ENCODE assay signal across 17 cellular contexts in the genomic region with DNA sequence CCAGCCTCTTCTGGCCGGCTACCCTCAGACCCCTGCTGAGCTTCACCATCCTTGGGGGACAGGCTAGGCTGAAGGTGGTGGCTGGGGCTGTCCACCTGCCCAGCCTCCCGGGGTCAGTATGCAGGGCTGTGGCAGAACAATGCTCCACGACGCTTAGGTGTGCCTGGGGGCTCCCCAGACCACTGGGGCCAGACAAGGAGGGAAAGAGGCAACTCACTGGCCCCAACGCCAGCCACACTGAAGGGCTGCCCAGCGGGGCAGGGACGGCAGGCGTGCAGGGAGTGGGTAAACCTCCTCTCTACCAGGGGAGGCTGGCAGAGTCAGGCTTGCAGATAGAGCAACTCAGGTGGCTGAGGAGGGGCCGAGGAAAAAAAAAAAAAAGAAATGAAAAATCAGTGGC. TPM values are rescaled to one million over a fixed set of nuclear protein-coding genes. Genes with fewer than 3 reads are reported as not detected.
A peak's percentile ranks its signal among the peaks of the same experiment; 100 is the strongest.
DNase-seq lines count a peak whose midpoint lies in the region; ATAC-seq and TF ChIP-seq lines count a peak whose summit lies in the region.
"Had no signal": no experiment of that assay in that cellular context is flagged by ENCODE, and none has a peak within 500 bp of the region (broad histone marks: within the 10 kb centered on the region; RNA-seq: fewer than 3 reads in every experiment).

No MANE protein-coding gene starts in this region.

- CTCF ChIA-PET in A673 (lab: Charles Lee) = no interaction called here
- CTCF ChIA-PET in IMR-90 (lab: Yijun Ruan, JAX) = no interaction called here

- H3K23ac ChIP-seq in IMR-90 (ENCODE audit: low read depth, low read length) = no peak overlapping the region

- H3K9ac ChIP-seq in IMR-90 (ENCODE audit: low read depth, low read length) = no peak overlapping the region
- H3K9ac ChIP-seq: BLaER1 had no signal

- TF ChIP-seq POLR2A in IMR-90 (IDR thresholded peaks at IDR 0.05; ENCODE audit: low read depth, low read length) = no peak

- no peak overlapping the region for H2BK20ac ChIP-seq in IMR-90 (ENCODE audit: low read depth, low read length)

- no peak overlapping the region for H3K18ac ChIP-seq in IMR-90 (ENCODE audit: low read depth, low read length)

- H2AK9ac ChIP-seq in IMR-90 (replicated peaks; ENCODE audit: low read depth, low read length, poor library complexity) = peak overlapping the region; percentile 6

- intact Hi-C loops in A673 (cut with micrococcal nuclease; ENCODE audit: unreplicated experiment) (no loop called here), IMR-90 (cut with micrococcal nuclease) (no loop called here), psoas muscle (cut with DNase I) (no loop called here)

- TF ChIP-seq CTCF in A673 (conservative IDR thresholded peaks at IDR 0.05; ENCODE audit: low read depth, low read length) (no peak), IMR-90 (conservative IDR thresholded peaks at IDR 0.05; ENCODE audit: low read depth, low read length) (no peak), psoas muscle (IDR thresholded peaks at IDR 0.05) (no peak)

- no peak for TF ChIP-seq RAD21 in IMR-90 (IDR thresholded peaks at IDR 0.05; ENCODE audit: low read length)

- peaks cover 52% of the 10 kb centered on the region for H3K36me3 Mint-ChIP-seq in effector memory CD8-positive, alpha-beta T cell (ENCODE audit: insufficient read depth)

- DNase-seq in A673 (ENCODE audit: low spot score) (no peak), IMR-90 (no peak), psoas muscle (peak in 1 of 2 donors; percentile 39), NCI-H1694 (lab: John Stamatoyannopoulos, UW) (no peak), SW 1271 (lab: John Stamatoyannopoulos, UW) (no peak)
- no peak for DNase-seq in effector memory CD8-positive, alpha-beta T cell
- DNase-seq: CD8-positive, alpha-beta memory T cell; DMS79; Karpas-422; NCI-H1436; NCI-H2029 treated with DMSO at 0.1 percent for 48 hours; NCI-H2171; NCI-H526 treated with DMSO at 0.1 percent for 48 hours; SHP77 had no signal

- H3K4ac ChIP-seq in IMR-90 (ENCODE audit: low read depth, low read length) = no peak overlapping the region

- H2BK15ac ChIP-seq in IMR-90 (ENCODE audit: low read depth, low read length) = no peak overlapping the region

- H3K4me3 ChIP-seq in A673 (ENCODE audit: low read depth, low read length, poor library complexity, severe bottlenecking) = no peak overlapping the region
- H3K4me3 ChIP-seq in IMR-90 (ENCODE audit: insufficient read depth, low read depth, low read length) = no peak overlapping the region
- no peak overlapping the region for H3K4me3 ChIP-seq in psoas muscle
- H3K4me3 ChIP-seq: BLaER1, SK-N-MC had no signal

- POLR2A ChIA-PET in A673 (lab: Charles Lee; ENCODE audit: low non-redundant PET) = no interaction called here
- POLR2A ChIA-PET in IMR-90 (lab: Charles Lee; ENCODE audit: unreplicated experiment) = interaction anchor here (0.7 kb wide), 1 partner anchor 63 kb away, joined by 3 read pairs; no protein-coding TSS in a partner anchor

- no peak overlapping the region for H2AK5ac ChIP-seq in IMR-90 (ENCODE audit: low read depth, low read length)

- peaks cover 47% of the 10 kb centered on the region for H3K36me3 ChIP-seq in A673 (ENCODE audit: insufficient read depth, low read length, poor library complexity, severe bottlenecking)
- peaks cover 51% of the 10 kb centered on the region for H3K36me3 ChIP-seq in IMR-90 (ENCODE audit: control insufficient read depth, insufficient read depth, low read length)
- H3K36me3 ChIP-seq in psoas muscle (ENCODE audit: insufficient read depth in 1 of 2, low read depth in 1 of 2) = peaks cover 0 to 59% of the 10 kb centered on the region in 2 donors

- no peak overlapping the region for H3K4me2 ChIP-seq in IMR-90 (ENCODE audit: low read depth, low read length)
- H3K4me2 ChIP-seq: BLaER1 had no signal

- H3K9me3 ChIP-seq in A673 (ENCODE audit: low read depth, low read length, poor library complexity, severe bottlenecking) (no peaks in the 10 kb centered on the region), IMR-90 (ENCODE audit: control insufficient read depth, insufficient read depth, low read length) (no peaks in the 10 kb centered on the region), psoas muscle (no peaks in the 10 kb centered on the region)
- H3K9me3 ChIP-seq: BLaER1 had no signal

- in situ Hi-C loops in IMR-90 (cut with MboI; ENCODE audit: low sequenced_read_pairs) = no loop called here

- peaks cover 13 to 55% of the 10 kb centered on the region in 2 experiments for H3K79me1 ChIP-seq in IMR-90 (ENCODE audit: low read depth in 1 of 2, low read length in 2 of 2)

- H3K9me3 Mint-ChIP-seq in effector memory CD8-positive, alpha-beta T cell = no peaks in the 10 kb centered on the region
- H3K9me3 Mint-ChIP-seq: CD8-positive, alpha-beta memory T cell had no signal

- H3K4me3 Mint-ChIP-seq in effector memory CD8-positive, alpha-beta T cell = no peak overlapping the region
- H3K4me3 Mint-ChIP-seq: CD8-positive, alpha-beta memory T cell had no signal

- no peak overlapping the region for H4K8ac ChIP-seq in IMR-90 (ENCODE audit: low read depth in 2 of 2, low read length in 2 of 2)

- H4K5ac ChIP-seq in IMR-90 (ENCODE audit: low read depth, low read length) = no peak overlapping the region

- peak overlapping the region; percentile 27 for H2AFZ ChIP-seq in IMR-90 (replicated peaks; ENCODE audit: low read length, poor library complexity)

- peaks cover 4% of the 10 kb centered on the region; the same call in 1 of the 2 replicates for H4K20me1 ChIP-seq in IMR-90 (ENCODE audit: insufficient read depth, low read length)

- peaks cover 12% of the 10 kb centered on the region for H3K4me1 ChIP-seq in A673 (ENCODE audit: insufficient read depth, low read length, poor library complexity, severe bottlenecking)
- H3K4me1 ChIP-seq in IMR-90 (ENCODE audit: control insufficient read depth, insufficient read depth, low read length) = peaks cover 3% of the 10 kb centered on the region
- peaks cover 45% of the 10 kb centered on the region for H3K4me1 ChIP-seq in psoas muscle
- H3K4me1 ChIP-seq: BLaER1 had no signal

- peaks cover 4 to 8% of the 10 kb centered on the region in 2 donors for H3K4me1 Mint-ChIP-seq in effector memory CD8-positive, alpha-beta T cell (ENCODE audit: low read depth in 2 of 2)

- no peaks in the 10 kb centered on the region for H3K27me3 Mint-ChIP-seq in effector memory CD8-positive, alpha-beta T cell
- H3K27me3 Mint-ChIP-seq: CD8-positive, alpha-beta memory T cell had no signal

- H3K27me3 ChIP-seq in A673 (replicated peaks; ENCODE audit: insufficient read depth, low read depth, low read length, poor library complexity) (no peaks in the 10 kb centered on the region), IMR-90 (ENCODE audit: control insufficient read depth, insufficient read depth, low read length) (no peaks in the 10 kb centered on the region), psoas muscle (ENCODE audit: insufficient read depth in 3 of 3, low read length in 2 of 3) (no peaks in the 10 kb centered on the region)
- H3K27me3 ChIP-seq: BLaER1 had no signal

- H3K27ac ChIP-seq in A673 (ENCODE audit: low read depth, low read length, poor library complexity, severe bottlenecking) (no peak overlapping the region), IMR-90 (ENCODE audit: insufficient read depth, low read length) (no peak overlapping the region), psoas muscle (peak overlapping the region; percentile 79)
- H3K27ac ChIP-seq: BLaER1, SK-N-MC had no signal

- BruUV-seq in A673 (replicated peaks; lab: Mats Ljungman, UMichigan) (TSS peak; percentile 7), IMR-90 (replicated peaks; lab: Mats Ljungman, UMichigan) (TSS peak; percentile 12)

- peak overlapping the region; percentile 7 to 52 for H3K27ac Mint-ChIP-seq in effector memory CD8-positive, alpha-beta T cell

- no peak overlapping the region for H2BK5ac ChIP-seq in IMR-90 (ENCODE audit: low read depth, low read length, poor library complexity, severe bottlenecking)

- no peak overlapping the region for H3K14ac ChIP-seq in IMR-90 (replicated peaks; ENCODE audit: low read depth, low read length)

- no peak overlapping the region for H4K91ac ChIP-seq in IMR-90 (ENCODE audit: insufficient read depth, low read depth, low read length)

- H3K56ac ChIP-seq in IMR-90 (ENCODE audit: extremely low read depth, insufficient read depth, low read length) = no peak overlapping the region

- H2BK120ac ChIP-seq in IMR-90 (ENCODE audit: low read depth, low read length) = no peak overlapping the region

- H3K9me1 ChIP-seq in IMR-90 (ENCODE audit: insufficient read depth, low read length) = peaks cover 7% of the 10 kb centered on the region

- dilution Hi-C loops in IMR-90 (cut with HindIII; ENCODE audit: low sequenced_read_pairs, unreplicated experiment) = no loop called here

- WGBS in IMR-90 (ENCODE audit: extremely low coverage in 2 of 2, insufficient read length in 1 of 2), 2 experiments = 90% methylated on average over 2 of the region's 9 CpGs; no CpG with 5 or more reads in 1 of the 2 experiments
- 88 to 91% (median 91%) methylated on average over 9 of the region's 9 CpGs for WGBS in psoas muscle, 3 donors

- ATAC-seq in IMR-90 (ENCODE audit: low read depth) (no peak), psoas muscle (no peak), HG03108 (IDR thresholded peaks at IDR 0.05; ENCODE audit: unreplicated experiment) (no peak)
- no peak for ATAC-seq in effector memory CD8-positive, alpha-beta T cell (replicated peaks)

TF ChIP-seq in IMR-90, 13 proteins besides CTCF, POLR2A, EP300 and RAD21 (continues in another document):
- TF ChIP-seq RFX5 (IDR thresholded peaks at IDR 0.05; ENCODE audit: low read depth, low read length) (no peak), MAZ (IDR thresholded peaks at IDR 0.05; ENCODE audit: borderline replicate concordance, low read depth, low read length) (no peak), MXI1 (IDR thresholded peaks at IDR 0.05; ENCODE audit: borderline replicate concordance, low read depth, low read length) (no peak), NFE2L2 (IDR thresholded peaks at IDR 0.05; ENCODE audit: low read depth, low read length) (no peak), FOS (IDR thresholded peaks at IDR 0.05; ENCODE audit: low read depth, low read length) (no peak)

RNA-seq across cellular contexts. Expression of gene UBE2V1, which starts 11.5 kb away (rescaled TPM):
- total RNA-seq in A673 (2021) (169 and 203 TPM in 2 replicates), IMR-90 (2012; rRNA removed) (20.1 and 41.4 TPM in 2 replicates), psoas muscle (10 to 100 TPM; 45.2 to 78.1 (median 57.5) TPM)
- polyA plus RNA-seq in IMR-90 (2012; rRNA removed) (128 and 138 TPM in 2 replicates), psoas muscle (100 to 1,000 TPM in 2 of 3 donors, 10 to 100 TPM in 1; 57.1 to 165 (median 103) TPM)
- 46.2 and 74.3 TPM in 2 replicates for polyA plus RNA-seq in IMR-90 (2012; cell fraction: cytosol; rRNA removed)
- 37.1 and 141 TPM in 2 replicates for polyA plus RNA-seq in IMR-90 (2012; cell fraction: nucleus; rRNA removed; ENCODE audit: low replicate concordance)

RNA-seq across cellular contexts. Expression of gene PEDS1, which starts 29.0 kb away (rescaled TPM):
- 22.9 and 25.9 TPM in 2 replicates for total RNA-seq in A673 (2021)
- 24.0 and 25.3 TPM in 2 replicates for total RNA-seq in IMR-90 (2012; rRNA removed)
- 59.9 and 67.6 TPM in 2 replicates for polyA plus RNA-seq in IMR-90 (2012; rRNA removed)
- polyA plus RNA-seq in IMR-90 (2012; cell fraction: cytosol; rRNA removed) = 26.9 and 58.5 TPM in 2 replicates
- polyA plus RNA-seq in IMR-90 (2012; cell fraction: nucleus; rRNA removed; ENCODE audit: low replicate concordance) = 24.5 and 45.9 TPM in 2 replicates
- 10 to 100 TPM; 17.5 to 59.2 (median 35.0) TPM for total RNA-seq in psoas muscle
- polyA plus RNA-seq in psoas muscle = 10 to 100 TPM; 23.8 to 55.1 (median 49.2) TPM
